17 cellular contexts compared by ENCODE assay signal in the genomic region with DNA sequence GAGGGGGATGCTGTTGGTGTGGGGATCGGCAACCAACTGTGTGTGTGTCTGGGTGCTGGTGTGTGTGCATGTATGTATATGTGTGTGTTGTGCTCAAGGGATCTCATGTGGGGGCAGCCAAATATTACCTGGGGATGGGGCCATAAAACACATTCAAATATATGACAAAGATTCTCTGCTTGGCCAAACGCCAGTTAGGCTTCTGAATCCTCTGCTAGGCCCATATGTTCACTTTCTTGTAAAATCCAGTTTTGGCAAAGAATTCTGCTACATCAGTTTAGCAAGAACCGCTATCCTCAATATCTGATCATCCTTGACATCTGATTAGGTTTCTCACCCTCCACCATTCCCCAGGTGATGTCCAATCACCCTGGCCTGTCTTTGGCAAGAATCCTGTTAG.
DNase-seq lines count a peak whose midpoint lies in the region; ATAC-seq and TF ChIP-seq lines count a peak whose summit lies in the region.
"Had no signal": no experiment of that assay in that cellular context is flagged by ENCODE, and none has a peak within 500 bp of the region (broad histone marks: within the 10 kb centered on the region; RNA-seq: fewer than 3 reads in every experiment).

No MANE protein-coding gene starts in this region.

- no peak overlapping the region for H4K8ac ChIP-seq in trophoblast cell (ENCODE audit: low read depth, low read length)

- H2AK5ac ChIP-seq in trophoblast cell (ENCODE audit: low read length) = no peak overlapping the region

- H2BK120ac ChIP-seq in trophoblast cell (ENCODE audit: insufficient read depth, low read length, poor library complexity) = no peak overlapping the region

- ATAC-seq in GM19023 (IDR thresholded peaks at IDR 0.05; ENCODE audit: unreplicated experiment) (no peak), HG02885 (IDR thresholded peaks at IDR 0.05; ENCODE audit: poor library complexity, unreplicated experiment) (no peak), HG03045 (IDR thresholded peaks at IDR 0.05; ENCODE audit: unreplicated experiment) (no peak)
- ATAC-seq: A549, GM12878 had no signal

- H3K4me1 Mint-ChIP-seq in brain = no peaks in the 10 kb centered on the region

- no peaks in the 10 kb centered on the region for H3K27me3 ChIP-seq in trophoblast cell (ENCODE audit: insufficient read depth, low read length)
- H3K27me3 ChIP-seq: BE2C had no signal

- no peaks in the 10 kb centered on the region for H3K79me2 ChIP-seq in trophoblast cell (ENCODE audit: control insufficient read depth, insufficient read depth, low read length, poor library complexity)

- no peak overlapping the region for H3K4ac ChIP-seq in trophoblast cell (ENCODE audit: low read depth, low read length)

- no peaks in the 10 kb centered on the region for H3K36me3 ChIP-seq in trophoblast cell (ENCODE audit: control insufficient read depth in 1 of 2, insufficient read depth in 2 of 2, low read length in 2 of 2)
- H3K36me3 ChIP-seq: BE2C had no signal

- peaks cover 1% of the 10 kb centered on the region for H3K9me3 ChIP-seq in trophoblast cell (ENCODE audit: insufficient read depth, low read depth, low read length)
- H3K9me3 ChIP-seq: A549, BE2C had no signal

- H3K14ac ChIP-seq in trophoblast cell (ENCODE audit: low read length) = no peak overlapping the region

- H3K27ac ChIP-seq in trophoblast cell (ENCODE audit: low read depth, low read length) = no peak overlapping the region
- H3K27ac ChIP-seq: A549, C4-2B, HL-60 had no signal

- in situ Hi-C loops in G401 (cut with HindIII; ENCODE audit: low sequenced_read_pairs) = no loop called here

- peaks cover 22% of the 10 kb centered on the region for H3K36me3 Mint-ChIP-seq in brain

- peaks cover 0 to 6% of the 10 kb centered on the region in 2 experiments for H3K4me1 ChIP-seq in trophoblast cell (ENCODE audit: control insufficient read depth in 1 of 2, insufficient read depth in 2 of 2, low read length in 2 of 2)
- H3K4me1 ChIP-seq: A549 had no signal

- no peak overlapping the region for H4K91ac ChIP-seq in trophoblast cell (ENCODE audit: low read depth, low read length)

- H3K27ac Mint-ChIP-seq in brain = peak overlapping the region in 3 of 5 experiments; percentile 30 to 95 (median 63)
- H3K27ac Mint-ChIP-seq: HFFc6 had no signal

- peaks cover 9 to 38% (median 31%) of the 10 kb centered on the region in 5 experiments for H3K9me3 Mint-ChIP-seq in brain
- H3K9me3 Mint-ChIP-seq: HFFc6 had no signal

- H2BK5ac ChIP-seq in trophoblast cell (ENCODE audit: low read depth, low read length, poor library complexity) = no peak overlapping the region

- no peak for TF ChIP-seq CTCF in brain (conservative IDR thresholded peaks at IDR 0.05)

- no peak overlapping the region for H3K23ac ChIP-seq in trophoblast cell (ENCODE audit: low read length)

- peaks cover 4% of the 10 kb centered on the region for H3K27me3 Mint-ChIP-seq in brain
- H3K27me3 Mint-ChIP-seq: CD4-positive, alpha-beta memory T cell had no signal

- H3K4me3 ChIP-seq in trophoblast cell (ENCODE audit: low read depth, low read length) = no peak overlapping the region
- H3K4me3 ChIP-seq: A549, GM12878 had no signal

- H4K12ac ChIP-seq in trophoblast cell (ENCODE audit: low read depth, low read length) = no peak overlapping the region

- DNase-seq in G401 (ENCODE audit: low spot score) (peak; percentile 65), NCI-H1694 treated with DMSO at 0.1 percent for 48 hours (lab: John Stamatoyannopoulos, UW) (peak; percentile 37), trophoblast cell (peak; percentile 41 to 81), kidney tubule cell (ENCODE audit: low spot score) (no peak)
- DNase-seq: BE2C; CD4-positive, alpha-beta memory T cell; DMS53; HCEC 1CT; HFFc6 had no signal

- no peak overlapping the region for H3K18ac ChIP-seq in trophoblast cell (ENCODE audit: low read length)

- no peaks in the 10 kb centered on the region for H3K79me1 ChIP-seq in trophoblast cell (ENCODE audit: low read length)

- H3K4me2 ChIP-seq in trophoblast cell (ENCODE audit: low read length) = no peak overlapping the region
- H3K4me2 ChIP-seq: A549 had no signal

- H3K9ac ChIP-seq in trophoblast cell (ENCODE audit: low read length) = no peak overlapping the region

- H3K4me3 Mint-ChIP-seq in brain = peak overlapping the region in 1 of 5 experiments; percentile 15
- H3K4me3 Mint-ChIP-seq: HFFc6 had no signal

- WGBS in trophoblast cell (ENCODE audit: extremely low coverage, insufficient coverage, insufficient read length) = no CpG with 5 or more reads among the region's 3 CpGs

- H2BK12ac ChIP-seq in trophoblast cell (ENCODE audit: low read length) = no peak overlapping the region

- no peak overlapping the region for H2AFZ ChIP-seq in trophoblast cell (ENCODE audit: insufficient read depth, low read length, poor library complexity)
